16 cellular contexts compared by ENCODE assay signal in genomic region chr12:79370021-79370420, GRCh38.
A peak's percentile ranks its signal among the peaks of the same experiment; 100 is the strongest.
DNase-seq lines count a peak whose midpoint lies in the region; FAIRE-seq and TF ChIP-seq lines count a peak whose summit lies in the region.
"Had no signal": no experiment of that assay in that cellular context is flagged by ENCODE, and none has a peak within 500 bp of the region (broad histone marks: within the 10 kb centered on the region; RNA-seq: fewer than 3 reads in every experiment).

No MANE protein-coding gene starts in this region.

- no peak overlapping the region for H2AFZ ChIP-seq in astrocyte (ENCODE audit: low read depth, low read length)

- H3K27me3 Mint-ChIP-seq in Caco-2 (ENCODE audit: insufficient read depth, unreplicated experiment) (no peaks in the 10 kb centered on the region), astrocyte (ENCODE audit: low read depth, unreplicated experiment) (no peaks in the 10 kb centered on the region), nephron (ENCODE audit: low read depth) (no peaks in the 10 kb centered on the region)
- no peaks in the 10 kb centered on the region for H3K27me3 Mint-ChIP-seq in activated T-cell treated with anti-CD3 and anti-CD28 coated beads, Interleukin-2, amount 50 U/mL, for 24 hours
- H3K27me3 Mint-ChIP-seq: CD4-positive, alpha-beta memory T cell had no signal

- H3K4me3 ChIP-seq in Caco-2 (ENCODE audit: low read depth, low read length) (no peak overlapping the region), astrocyte (ENCODE audit: insufficient read depth, low read depth, low read length) (no peak overlapping the region), fibroblast of the aortic adventitia (ENCODE audit: low read depth, low read length) (no peak overlapping the region)
- H3K4me3 ChIP-seq: BLaER1 had no signal

- no peaks in the 10 kb centered on the region for H3K27me3 ChIP-seq in Caco-2 (replicated peaks; ENCODE audit: control insufficient read depth, insufficient read depth, low read length)
- no peaks in the 10 kb centered on the region for H3K27me3 ChIP-seq in astrocyte (ENCODE audit: insufficient read depth, low read length)
- H3K27me3 ChIP-seq: BLaER1 had no signal

- no peaks in the 10 kb centered on the region for H4K20me1 ChIP-seq in astrocyte (ENCODE audit: insufficient read depth, low read length)
- H4K20me1 ChIP-seq: BLaER1 had no signal

- H3K27ac ChIP-seq in astrocyte (ENCODE audit: low read depth, low read length): no peak overlapping the region
- H3K27ac ChIP-seq: BLaER1 had no signal

- H3K4me1 Mint-ChIP-seq in Caco-2 (ENCODE audit: low read depth, unreplicated experiment) (peaks cover 45% of the 10 kb centered on the region), astrocyte (ENCODE audit: low read depth, unreplicated experiment) (peaks cover 2% of the 10 kb centered on the region), nephron (peaks cover 14% of the 10 kb centered on the region)
- no peaks in the 10 kb centered on the region for H3K4me1 Mint-ChIP-seq in activated T-cell treated with anti-CD3 and anti-CD28 coated beads, Interleukin-2, amount 50 U/mL, for 24 hours (ENCODE audit: low read depth)
- H3K4me1 Mint-ChIP-seq: CD14-positive monocyte; CD4-positive, alpha-beta memory T cell had no signal

- no peak for TF ChIP-seq CTCF in Caco-2 (IDR thresholded peaks at IDR 0.05; ENCODE audit: insufficient read depth in 1 of 2, low read depth in 1 of 2, low read length in 1 of 2, severe bottlenecking in 1 of 2, unreplicated experiment in 1 of 2)
- no peak for TF ChIP-seq CTCF in astrocyte (IDR thresholded peaks at IDR 0.05; ENCODE audit: insufficient read depth, low read depth, low read length)
- no peak for TF ChIP-seq CTCF in fibroblast of the aortic adventitia (IDR thresholded peaks at IDR 0.05; ENCODE audit: insufficient read depth, low read length)
- TF ChIP-seq CTCF in nephron (IDR thresholded peaks at IDR 0.05; ENCODE audit: unreplicated experiment in 3 of 3): no peak

- DNase-seq in Caco-2 (no peak), astrocyte (ENCODE audit: low read depth) (no peak), fibroblast of the aortic adventitia (ENCODE audit: low read depth) (peak; percentile 12), NK-92 (lab: John Stamatoyannopoulos, UW; ENCODE audit: unreplicated experiment) (no peak), UCSD-AML1 (lab: John Stamatoyannopoulos, UW; ENCODE audit: unreplicated experiment) (no peak)
- DNase-seq in activated T-cell treated with anti-CD3 and anti-CD28 coated beads, Interleukin-2, amount 50 U/mL, for 24 hours: no peak
- DNase-seq: Calu3; CD4-positive, alpha-beta memory T cell; DMS79 treated with DMSO at 0.1 percent for 48 hours; GF-D8; GOT3; H7 had no signal

- H3K9me3 Mint-ChIP-seq in Caco-2 (ENCODE audit: unreplicated experiment): peaks cover 10% of the 10 kb centered on the region
- H3K9me3 Mint-ChIP-seq in astrocyte (ENCODE audit: unreplicated experiment): no peaks in the 10 kb centered on the region
- no peaks in the 10 kb centered on the region for H3K9me3 Mint-ChIP-seq in nephron
- H3K9me3 Mint-ChIP-seq in activated T-cell treated with anti-CD3 and anti-CD28 coated beads, Interleukin-2, amount 50 U/mL, for 24 hours: peaks cover 3% of the 10 kb centered on the region

- H3K79me2 ChIP-seq in astrocyte (ENCODE audit: insufficient read depth, low read length): no peaks in the 10 kb centered on the region

- POLR2A ChIA-PET in Caco-2 (lab: Charles Lee): no interaction called here

- BruUV-seq in Caco-2 (replicated peaks; lab: Mats Ljungman, UMichigan): no TSS peak

- no peak overlapping the region for H3K4me3 Mint-ChIP-seq in Caco-2 (ENCODE audit: unreplicated experiment)
- H3K4me3 Mint-ChIP-seq in astrocyte (ENCODE audit: unreplicated experiment): no peak overlapping the region
- no peak overlapping the region for H3K4me3 Mint-ChIP-seq in nephron
- H3K4me3 Mint-ChIP-seq in activated T-cell treated with anti-CD3 and anti-CD28 coated beads, Interleukin-2, amount 50 U/mL, for 24 hours: no peak overlapping the region
- H3K4me3 Mint-ChIP-seq: CD14-positive monocyte; CD4-positive, alpha-beta memory T cell had no signal

- H3K9me3 ChIP-seq in Caco-2: no peaks in the 10 kb centered on the region
- H3K9me3 ChIP-seq in astrocyte (ENCODE audit: insufficient read depth, low read depth, low read length): no peaks in the 10 kb centered on the region

- intact Hi-C loops in Caco-2 (cut with micrococcal nuclease; ENCODE audit: unreplicated experiment): loop anchor here (5.0 kb wide), 1 partner anchor 728 kb away; no protein-coding TSS in a partner anchor

- H3K36me3 ChIP-seq in Caco-2 (ENCODE audit: control insufficient read depth, insufficient read depth, low read length): no peaks in the 10 kb centered on the region
- no peaks in the 10 kb centered on the region for H3K36me3 ChIP-seq in astrocyte (ENCODE audit: insufficient read depth, low read length)

- no peaks in the 10 kb centered on the region for H3K36me3 Mint-ChIP-seq in Caco-2 (ENCODE audit: insufficient read depth, unreplicated experiment)
- H3K36me3 Mint-ChIP-seq in astrocyte (ENCODE audit: low read depth, unreplicated experiment): no peaks in the 10 kb centered on the region
- H3K36me3 Mint-ChIP-seq in nephron (ENCODE audit: low read depth): no peaks in the 10 kb centered on the region
- H3K36me3 Mint-ChIP-seq in activated T-cell treated with anti-CD3 and anti-CD28 coated beads, Interleukin-2, amount 50 U/mL, for 24 hours (ENCODE audit: low read depth): no peaks in the 10 kb centered on the region
- H3K36me3 Mint-ChIP-seq: CD14-positive monocyte; CD4-positive, alpha-beta memory T cell had no signal

- CTCF ChIA-PET in Caco-2 (lab: Charles Lee): no interaction called here

- peak overlapping the region; percentile 74 for H3K27ac Mint-ChIP-seq in Caco-2 (ENCODE audit: unreplicated experiment)
- H3K27ac Mint-ChIP-seq in astrocyte (ENCODE audit: unreplicated experiment): no peak overlapping the region
- peak overlapping the region; percentile 2 to 91 (median 36) for H3K27ac Mint-ChIP-seq in nephron
- no peak overlapping the region for H3K27ac Mint-ChIP-seq in activated T-cell treated with anti-CD3 and anti-CD28 coated beads, Interleukin-2, amount 50 U/mL, for 24 hours
- H3K27ac Mint-ChIP-seq: CD14-positive monocyte; CD4-positive, alpha-beta memory T cell had no signal

- peaks cover 46% of the 10 kb centered on the region for H3K4me1 ChIP-seq in Caco-2
- H3K4me1 ChIP-seq in astrocyte (ENCODE audit: insufficient read depth, low read length): no peaks in the 10 kb centered on the region

- H3K4me2 ChIP-seq in astrocyte (ENCODE audit: low read length): no peak overlapping the region
- H3K4me2 ChIP-seq: BLaER1 had no signal

- peak; percentile 47 for FAIRE-seq in astrocyte (lab: Jason Lieb, UNC)
- FAIRE-seq: A204.1 had no signal

- no peak overlapping the region for H3K9ac ChIP-seq in astrocyte (ENCODE audit: low read length)
- H3K9ac ChIP-seq: BLaER1 had no signal

Comparison
In these comparisons a context has a peak if more than half of its experiments do, and no peak if none do; other contexts are left out.
1. H3K27ac Mint-ChIP-seq: peak in Caco-2 (single experiment) and nephron (3 of 3); none in astrocyte (single experiment) and activated T-cell treated with anti-CD3 and anti-CD28 coated beads, Interleukin-2, amount 50 U/mL, for 24 hours (single experiment).